Comparison of ENCODE assay signal across 13 cellular contexts in genomic region chr12:1587927-1588573, GRCh38. TPM values are rescaled to one million over a fixed set of nuclear protein-coding genes. Genes with fewer than 3 reads are reported as not detected.
DNase-seq lines count a peak whose midpoint lies in the region; ATAC-seq and TF ChIP-seq lines count a peak whose summit lies in the region.
"Had no signal": no experiment of that assay in that cellular context is flagged by ENCODE, and none has a peak within 500 bp of the region (broad histone marks: within the 10 kb centered on the region; RNA-seq: fewer than 3 reads in every experiment).

No MANE protein-coding gene starts in this region.

- peak overlapping the region; percentile 8 for H3K4me2 ChIP-seq in BLaER1

- H3K36me3 ChIP-seq in BLaER1 (no peaks in the 10 kb centered on the region), HEK293 (ENCODE audit: control insufficient read depth in 2 of 2, insufficient read depth in 1 of 2, low read length in 2 of 2) (peaks cover 0 to 4% of the 10 kb centered on the region in 2 experiments; a peak in 2 of 3 replicates)
- H3K36me3 ChIP-seq in naive thymus-derived CD4-positive, alpha-beta T cell (ENCODE audit: control insufficient read depth in 2 of 3, insufficient read depth in 3 of 3, low read length in 3 of 3), result peaks cover 0 to 3% (median 0%) of the 10 kb centered on the region in 3 experiments

- no peaks in the 10 kb centered on the region for H3K27me3 ChIP-seq in BLaER1
- no peaks in the 10 kb centered on the region for H3K27me3 ChIP-seq in naive thymus-derived CD4-positive, alpha-beta T cell (ENCODE audit: control insufficient read depth in 2 of 2, insufficient read depth in 2 of 2, low read length in 2 of 2)
- H3K27me3 ChIP-seq: body of pancreas, upper lobe of left lung had no signal

- H3K4me3 ChIP-seq in BLaER1, result no peak overlapping the region
- H3K4me3 ChIP-seq in HEK293 (ENCODE audit: low read depth, low read length), result no peak overlapping the region
- no peak overlapping the region for H3K4me3 ChIP-seq in naive thymus-derived CD4-positive, alpha-beta T cell (ENCODE audit: low read length)
- H3K4me3 ChIP-seq: body of pancreas, upper lobe of left lung had no signal

- POLR2A ChIA-PET in HEK293 (lab: Yijun Ruan, JAX) (interaction anchor here (0.6 kb wide), 1 partner anchor 62 kb away, joined by 4 read pairs; no protein-coding TSS in a partner anchor), RWPE1 (lab: Yijun Ruan, JAX; ENCODE audit: low non-redundant PET) (no interaction called here)
- POLR2A ChIA-PET in naive thymus-derived CD4-positive, alpha-beta T cell (lab: Charles Lee), result interaction anchor here (0.9 to 3.8 kb wide), 6 partner anchors 12 to 470 kb away, joined by 3 to 24 read pairs (median 6); no protein-coding TSS in a partner anchor

- CTCF ChIA-PET in HEK293 (lab: Yijun Ruan, JAX), result interaction anchor here (0.6 to 2.7 kb wide), 6 partner anchors 8 to 470 kb away, joined by 3 to 19 read pairs (median 4); no protein-coding TSS in a partner anchor
- CTCF ChIA-PET in naive thymus-derived CD4-positive, alpha-beta T cell (lab: Charles Lee), result interaction anchor here (0.6 to 6.0 kb wide), 10 partner anchors 10 to 1012 kb away, joined by 3 to 52 read pairs (median 3); no protein-coding TSS in a partner anchor
- CTCF ChIA-PET in RWPE1 (lab: Yijun Ruan, JAX), result interaction anchor here (0.5 to 0.7 kb wide), 2 partner anchors 254 to 774 kb away, joined by 3 to 4 read pairs; no protein-coding TSS in a partner anchor

- no peaks in the 10 kb centered on the region for H3K36me3 Mint-ChIP-seq in chondrocyte (ENCODE audit: low read depth)
- H3K36me3 Mint-ChIP-seq in naive thymus-derived CD4-positive, alpha-beta T cell, result peaks cover 0 to 28% (median 5%) of the 10 kb centered on the region in 5 donors

- peak; percentile 66 for ATAC-seq in naive thymus-derived CD4-positive, alpha-beta T cell
- ATAC-seq in HG02571 (IDR thresholded peaks at IDR 0.05; ENCODE audit: unreplicated experiment), result no peak
- ATAC-seq: body of pancreas had no signal

- peaks cover 80% of the 10 kb centered on the region for H3K4me1 Mint-ChIP-seq in chondrocyte (ENCODE audit: low read depth)
- H3K4me1 Mint-ChIP-seq in naive thymus-derived CD4-positive, alpha-beta T cell, result peaks cover 50 to 65% (median 59%) of the 10 kb centered on the region in 7 donors

- no peak for TF ChIP-seq CTCF in HEK293 (tag by site-specific recombination; IDR thresholded peaks at IDR 0.05)
- no peak for TF ChIP-seq CTCF in chondrocyte (IDR thresholded peaks at IDR 0.05)
- no peak for TF ChIP-seq CTCF in RWPE1 (conservative IDR thresholded peaks at IDR 0.05; ENCODE audit: low read depth)

- H3K27me3 Mint-ChIP-seq in chondrocyte (ENCODE audit: low read depth), result no peaks in the 10 kb centered on the region
- no peaks in the 10 kb centered on the region for H3K27me3 Mint-ChIP-seq in naive thymus-derived CD4-positive, alpha-beta T cell

- intact Hi-C loops in naive thymus-derived CD4-positive, alpha-beta T cell (cut with micrococcal nuclease), result loop anchor here in 1 of 2 donors (10.0 kb wide), 2 partner anchors 103 to 313 kb away; no protein-coding TSS in a partner anchor

- DNase-seq in chondrocyte (ENCODE audit: low spot score) (no peak), RWPE1 (ENCODE audit: low spot score) (no peak), HPDE6-E6E7 (ENCODE audit: extremely low spot score) (no peak), NCI-H510A (lab: John Stamatoyannopoulos, UW) (no peak)
- DNase-seq in naive thymus-derived CD4-positive, alpha-beta T cell, result peak in 3 of 9 donors; percentile 20 to 45 (median 36)
- DNase-seq: body of pancreas, Caco-2, mesendoderm, NCI-H1105, upper lobe of left lung had no signal

- H3K9me3 Mint-ChIP-seq in chondrocyte (ENCODE audit: low read depth), result no peaks in the 10 kb centered on the region
- peaks cover 0 to 2% (median 0%) of the 10 kb centered on the region in 11 donors for H3K9me3 Mint-ChIP-seq in naive thymus-derived CD4-positive, alpha-beta T cell

- H3K27ac ChIP-seq in BLaER1, result no peak overlapping the region
- 0 out of 2 replicates have a peak overlapping the region, but pooled peaks have one; percentile 29 for H3K27ac ChIP-seq in HEK293 (ENCODE audit: extremely low read depth, low read depth, low read length)
- H3K27ac ChIP-seq in naive thymus-derived CD4-positive, alpha-beta T cell (ENCODE audit: low read depth, low read length), result peak overlapping the region; percentile 40
- no peak overlapping the region for H3K27ac ChIP-seq in RWPE1

- H3K9me3 ChIP-seq in BLaER1 (no peaks in the 10 kb centered on the region), HEK293 (ENCODE audit: control insufficient read depth, insufficient read depth, low read depth, low read length) (no peaks in the 10 kb centered on the region)
- no peaks in the 10 kb centered on the region for H3K9me3 ChIP-seq in naive thymus-derived CD4-positive, alpha-beta T cell (ENCODE audit: control insufficient read depth in 2 of 3, low read length in 3 of 3)
- H3K9me3 ChIP-seq: body of pancreas, Caco-2, upper lobe of left lung had no signal

- no peak overlapping the region for H3K9ac ChIP-seq in BLaER1

- H3K4me3 Mint-ChIP-seq in chondrocyte (ENCODE audit: unreplicated experiment), result no peak overlapping the region
- H3K4me3 Mint-ChIP-seq in naive thymus-derived CD4-positive, alpha-beta T cell, result peak overlapping the region in 9 of 10 donors; percentile 7 to 95 (median 47)

- H3K4me1 ChIP-seq in BLaER1, result peaks cover 75% of the 10 kb centered on the region
- peaks cover 21% of the 10 kb centered on the region for H3K4me1 ChIP-seq in HEK293 (ENCODE audit: control insufficient read depth, insufficient read depth, low read length)
- peaks cover 20 to 35% of the 10 kb centered on the region in 2 donors for H3K4me1 ChIP-seq in naive thymus-derived CD4-positive, alpha-beta T cell (ENCODE audit: control insufficient read depth in 2 of 2, insufficient read depth in 2 of 2, low read length in 2 of 2)

- H4K20me1 ChIP-seq in BLaER1, result peaks cover 85% of the 10 kb centered on the region

- peak overlapping the region; percentile 75 for H3K27ac Mint-ChIP-seq in chondrocyte (ENCODE audit: unreplicated experiment)
- peak overlapping the region in 8 of 9 donors; percentile 51 to 86 (median 82) for H3K27ac Mint-ChIP-seq in naive thymus-derived CD4-positive, alpha-beta T cell

TF ChIP-seq in HEK293, 187 proteins besides CTCF, POLR2A, EP300 and RAD21:
- TF ChIP-seq KLF8 (tag by site-specific recombination; IDR thresholded peaks at IDR 0.05) (no peak), OVOL3 (tag by site-specific recombination; IDR thresholded peaks at IDR 0.05) (no peak), ZNF362 (tag by site-specific recombination; IDR thresholded peaks at IDR 0.05) (no peak), ZNF777 (tag by site-specific recombination; IDR thresholded peaks at IDR 0.05; ENCODE audit: borderline replicate concordance) (no peak), PRDM1 (tag by site-specific recombination; IDR thresholded peaks at IDR 0.05) (peak; percentile 84), ZNF776 (tag by site-specific recombination; IDR thresholded peaks at IDR 0.05; ENCODE audit: borderline replicate concordance) (no peak), ZBTB6 (tag by site-specific recombination; IDR thresholded peaks at IDR 0.05) (no peak), ZNF555 (tag by site-specific recombination; conservative IDR thresholded peaks at IDR 0.05) (no peak), ZFP69B (tag by site-specific recombination; IDR thresholded peaks at IDR 0.05) (peak; percentile 81), ZNF292 (tag by site-specific recombination; IDR thresholded peaks at IDR 0.05; ENCODE audit: borderline replicate concordance, low read depth) (no peak), ZSCAN16 (tag by site-specific recombination; IDR thresholded peaks at IDR 0.05) (no peak), ZNF23 (tag by site-specific recombination; IDR thresholded peaks at IDR 0.05; ENCODE audit: borderline replicate concordance) (no peak), MYNN (tag by site-specific recombination; IDR thresholded peaks at IDR 0.05; ENCODE audit: borderline replicate concordance) (no peak)
- TF ChIP-seq, protein P1, sequence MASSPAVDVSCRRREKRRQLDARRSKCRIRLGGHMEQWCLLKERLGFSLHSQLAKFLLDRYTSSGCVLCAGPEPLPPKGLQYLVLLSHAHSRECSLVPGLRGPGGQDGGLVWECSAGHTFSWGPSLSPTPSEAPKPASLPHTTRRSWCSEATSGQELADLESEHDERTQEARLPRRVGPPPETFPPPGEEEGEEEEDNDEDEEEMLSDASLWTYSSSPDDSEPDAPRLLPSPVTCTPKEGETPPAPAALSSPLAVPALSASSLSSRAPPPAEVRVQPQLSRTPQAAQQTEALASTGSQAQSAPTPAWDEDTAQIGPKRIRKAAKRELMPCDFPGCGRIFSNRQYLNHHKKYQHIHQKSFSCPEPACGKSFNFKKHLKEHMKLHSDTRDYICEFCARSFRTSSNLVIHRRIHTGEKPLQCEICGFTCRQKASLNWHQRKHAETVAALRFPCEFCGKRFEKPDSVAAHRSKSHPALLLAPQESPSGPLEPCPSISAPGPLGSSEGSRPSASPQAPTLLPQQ (tag by site-specific recombination; IDR thresholded peaks at IDR 0.05), result peak; percentile 77

RNA-seq across cellular contexts. Expression of gene FBXL14, which starts 6.3 kb away (rescaled TPM):
- 6.1 to 6.4 TPM (median 6.3 TPM) in 3 replicates for total RNA-seq in chondrocyte
- total RNA-seq in naive thymus-derived CD4-positive, alpha-beta T cell, result 10 to 100 TPM; 25.6 to 43.8 (median 28.1) TPM
- 10 to 100 TPM; 15.1 to 31.8 TPM for polyA plus RNA-seq in naive thymus-derived CD4-positive, alpha-beta T cell

RNA-seq across cellular contexts. Expression of gene WNT5B, which starts 41.0 kb away (rescaled TPM):
- total RNA-seq in chondrocyte, result 68.0 to 160 TPM (median 74.4 TPM) in 3 replicates
- total RNA-seq in naive thymus-derived CD4-positive, alpha-beta T cell, result under 1 TPM in 3 of 5 experiments, not detected in 2; 0.29 to 0.92 (median 0.37) TPM
- not detected for polyA plus RNA-seq in naive thymus-derived CD4-positive, alpha-beta T cell
- total RNA-seq: body of pancreas had no signal

Comparison
In these comparisons a context has a peak if more than half of its experiments do, and no peak if none do; other contexts are left out.
1. H3K27ac ChIP-seq: peak in HEK293 (single experiment) and naive thymus-derived CD4-positive, alpha-beta T cell (single experiment); none in BLaER1 (single experiment) and RWPE1 (single experiment).
2. RNA of gene WNT5B, which starts 41.0 kb away (total RNA-seq): 68.0 to 160 TPM in chondrocyte; 0.29 to 0.92 TPM in naive thymus-derived CD4-positive, alpha-beta T cell; every median in the first group is over 10 times any median in the second.